Comparison of ENCODE assay signal across 17 cellular contexts in the genomic region with DNA sequence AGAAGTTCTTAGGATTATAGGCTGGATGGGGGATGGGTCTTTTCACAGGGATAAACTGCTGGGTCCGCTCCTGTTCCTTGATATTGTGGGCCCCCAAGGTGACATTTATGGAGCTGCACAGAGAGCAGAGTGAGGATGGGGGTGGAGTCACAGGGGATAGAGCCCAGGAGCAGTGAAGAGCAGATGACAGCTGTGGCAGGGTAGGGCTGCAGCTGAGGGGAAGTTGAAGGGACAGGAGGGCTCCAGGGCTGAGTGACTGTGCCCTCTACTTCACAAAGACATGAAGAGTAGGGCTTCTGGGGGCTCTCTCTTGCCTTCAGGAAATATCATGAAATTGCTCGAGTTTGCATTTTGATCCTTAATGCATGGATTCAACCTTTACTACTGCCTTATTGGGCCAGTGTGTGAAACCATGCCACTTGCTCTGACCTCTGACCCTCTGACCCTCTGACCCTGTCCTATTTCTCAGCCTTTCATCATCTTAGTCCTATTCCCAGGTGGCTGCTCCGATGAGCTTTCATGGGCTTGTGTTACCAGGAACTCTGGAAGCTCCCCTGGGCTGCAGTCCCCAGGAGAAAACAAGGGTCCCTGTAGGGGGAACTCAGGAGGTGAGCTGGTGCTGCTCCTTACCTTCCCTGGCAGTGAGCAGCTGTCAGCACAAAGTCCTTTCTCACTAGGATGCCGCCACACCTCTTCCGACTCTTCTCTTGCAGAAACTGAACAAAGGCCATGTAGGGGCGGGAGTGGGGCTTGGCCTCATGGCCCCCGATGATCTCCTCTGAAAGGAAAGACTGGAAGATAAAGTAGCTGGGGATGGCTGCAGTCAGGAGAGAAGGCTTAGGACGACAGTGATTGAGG. TPM values are rescaled to one million over a fixed set of nuclear protein-coding genes. Genes with fewer than 3 reads are reported as not detected.
DNase-seq lines count a peak whose midpoint lies in the region; ATAC-seq and TF ChIP-seq lines count a peak whose summit lies in the region.
"Had no signal": no experiment of that assay in that cellular context is flagged by ENCODE, and none has a peak within 500 bp of the region (broad histone marks: within the 10 kb centered on the region; RNA-seq: fewer than 3 reads in every experiment).

No MANE protein-coding gene starts in this region.

- peaks cover 60% of the 10 kb centered on the region for H3K4me1 Mint-ChIP-seq in activated naive CD4-positive, alpha-beta T cell treated with anti-CD3 and anti-CD28 coated beads, Interleukin-2, amount 10 ng/mL, durations not matched to agents 7 days and 5 days
- peaks cover 75% of the 10 kb centered on the region for H3K4me1 Mint-ChIP-seq in activated naive CD8-positive, alpha-beta T cell treated with anti-CD3 and anti-CD28 coated beads, Interleukin-2, amount 50 U/mL, for 24 hours
- H3K4me1 Mint-ChIP-seq in endothelial cell (ENCODE audit: unreplicated experiment): peaks cover 15% of the 10 kb centered on the region

- H3K4me3 ChIP-seq in upper lobe of right lung: no peak overlapping the region
- H3K4me3 ChIP-seq: cardiac muscle cell, MG63, thyroid gland had no signal

- H3K4me3 Mint-ChIP-seq in activated naive CD4-positive, alpha-beta T cell treated with anti-CD3 and anti-CD28 coated beads, Interleukin-2, amount 10 ng/mL, durations not matched to agents 7 days and 5 days: no peak overlapping the region
- peak overlapping the region; percentile 81 for H3K4me3 Mint-ChIP-seq in activated naive CD8-positive, alpha-beta T cell treated with anti-CD3 and anti-CD28 coated beads, Interleukin-2, amount 50 U/mL, for 24 hours
- no peak overlapping the region for H3K4me3 Mint-ChIP-seq in endothelial cell (ENCODE audit: unreplicated experiment)

- CTCF ChIA-PET in activated naive CD4-positive, alpha-beta T cell treated with anti-CD3 and anti-CD28 coated beads, Interleukin-2, amount 10 ng/mL, durations not matched to agents 7 days and 5 days (lab: Charles Lee): interaction anchor here (1.1 to 4.1 kb wide), 7 partner anchors 9 to 108 kb away, joined by 3 to 54 read pairs (median 4); a partner anchor contains a TSS

- H3K4me1 ChIP-seq in upper lobe of right lung: no peaks in the 10 kb centered on the region

- peak; percentile 13 for ATAC-seq in activated naive CD8-positive, alpha-beta T cell treated with anti-CD3 and anti-CD28 coated beads, Interleukin-2, amount 50 U/mL, for 24 hours
- no peak for ATAC-seq in upper lobe of right lung

- TF ChIP-seq CTCF in upper lobe of right lung (IDR thresholded peaks at IDR 0.05) (no peak), endothelial cell (IDR thresholded peaks at IDR 0.05; ENCODE audit: unreplicated experiment) (no peak)

- H3K27ac ChIP-seq in upper lobe of right lung: peak overlapping the region; percentile 1
- H3K27ac ChIP-seq: cardiac muscle cell, RWPE1, thyroid gland had no signal

- H3K27me3 Mint-ChIP-seq in activated naive CD4-positive, alpha-beta T cell treated with anti-CD3 and anti-CD28 coated beads, Interleukin-2, amount 10 ng/mL, durations not matched to agents 7 days and 5 days: peaks cover 9% of the 10 kb centered on the region
- H3K27me3 Mint-ChIP-seq in activated naive CD8-positive, alpha-beta T cell treated with anti-CD3 and anti-CD28 coated beads, Interleukin-2, amount 50 U/mL, for 24 hours: peaks cover 6% of the 10 kb centered on the region
- H3K27me3 Mint-ChIP-seq in endothelial cell (ENCODE audit: unreplicated experiment): peaks cover 13% of the 10 kb centered on the region

- H3K36me3 Mint-ChIP-seq in activated naive CD4-positive, alpha-beta T cell treated with anti-CD3 and anti-CD28 coated beads, Interleukin-2, amount 10 ng/mL, durations not matched to agents 7 days and 5 days: no peaks in the 10 kb centered on the region
- H3K36me3 Mint-ChIP-seq in activated naive CD8-positive, alpha-beta T cell treated with anti-CD3 and anti-CD28 coated beads, Interleukin-2, amount 50 U/mL, for 24 hours (ENCODE audit: low read depth): peaks cover 4% of the 10 kb centered on the region
- no peaks in the 10 kb centered on the region for H3K36me3 Mint-ChIP-seq in endothelial cell (ENCODE audit: low read depth, unreplicated experiment)

- DNase-seq in activated naive CD4-positive, alpha-beta T cell treated with anti-CD3 and anti-CD28 coated beads, Interleukin-2, amount 10 ng/mL, durations not matched to agents 7 days and 5 days: no peak
- DNase-seq in activated naive CD4-positive, alpha-beta T cell treated with Interleukin-2 at 50 U/mL for 16 hours: no peak
- DNase-seq in NOMO-1 treated with dmso at 0.1 percent for 144 hours (lab: John Stamatoyannopoulos, UW; ENCODE audit: unreplicated experiment) (peak; percentile 8), upper lobe of right lung (no peak), endothelial cell (ENCODE audit: low spot score) (no peak)
- no peak for DNase-seq in activated naive CD8-positive, alpha-beta T cell treated with anti-CD3 and anti-CD28 coated beads, Interleukin-2, amount 50 U/mL, for 24 hours
- DNase-seq in central memory CD4-positive, alpha-beta T cell: no peak
- no peak for DNase-seq in stimulated activated CD4-positive, alpha-beta T cell treated with anti-CD3 and anti-CD28 coated beads, Interleukin-4, amount 100 ng/mL, for 24 hours
- DNase-seq: activated CD4-positive, alpha-beta T cell treated with anti-CD3 and anti-CD28 coated beads for 48 hours; MG63; NCI-H2107; NCI-H69; thyroid gland had no signal

- intact Hi-C loops in upper lobe of right lung (cut with DNase I): no loop called here

- H3K27me3 ChIP-seq in upper lobe of right lung: no peaks in the 10 kb centered on the region
- H3K27me3 ChIP-seq: cardiac muscle cell, MG63, thyroid gland had no signal

- no peaks in the 10 kb centered on the region for H3K36me3 ChIP-seq in upper lobe of right lung
- H3K36me3 ChIP-seq: cardiac muscle cell, MG63, thyroid gland had no signal

- no peaks in the 10 kb centered on the region for H3K9me3 Mint-ChIP-seq in activated naive CD4-positive, alpha-beta T cell treated with anti-CD3 and anti-CD28 coated beads, Interleukin-2, amount 10 ng/mL, durations not matched to agents 7 days and 5 days
- peaks cover 13% of the 10 kb centered on the region for H3K9me3 Mint-ChIP-seq in activated naive CD8-positive, alpha-beta T cell treated with anti-CD3 and anti-CD28 coated beads, Interleukin-2, amount 50 U/mL, for 24 hours
- H3K9me3 Mint-ChIP-seq in endothelial cell (ENCODE audit: unreplicated experiment): no peaks in the 10 kb centered on the region

- peak overlapping the region; percentile 40 for H3K27ac Mint-ChIP-seq in activated naive CD4-positive, alpha-beta T cell treated with anti-CD3 and anti-CD28 coated beads, Interleukin-2, amount 10 ng/mL, durations not matched to agents 7 days and 5 days
- peak overlapping the region; percentile 79 for H3K27ac Mint-ChIP-seq in activated naive CD8-positive, alpha-beta T cell treated with anti-CD3 and anti-CD28 coated beads, Interleukin-2, amount 50 U/mL, for 24 hours
- no peak overlapping the region for H3K27ac Mint-ChIP-seq in endothelial cell (ENCODE audit: unreplicated experiment)

- H3K9me3 ChIP-seq in upper lobe of right lung: no peaks in the 10 kb centered on the region
- H3K9me3 ChIP-seq: MG63, thyroid gland had no signal

RNA-seq across cellular contexts. Expression of a gene that starts 1.6 kb away (rescaled TPM):
- 4.7 TPM for total RNA-seq in upper lobe of right lung
- not detected for total RNA-seq in endothelial cell (ENCODE audit: unreplicated experiment)
- total RNA-seq: cardiac muscle cell, fibroblast of villous mesenchyme, pulmonary artery endothelial cell had no signal

RNA-seq across cellular contexts. Expression of a gene that starts 26.1 kb away (rescaled TPM):
- total RNA-seq in upper lobe of right lung (8.1 TPM), endothelial cell (ENCODE audit: unreplicated experiment) (not detected)
- total RNA-seq: cardiac muscle cell, fibroblast of villous mesenchyme, pulmonary artery endothelial cell had no signal

RNA-seq across cellular contexts. Expression of a gene that starts 31.8 kb away (rescaled TPM):
- total RNA-seq in upper lobe of right lung (9.7 TPM), endothelial cell (ENCODE audit: unreplicated experiment) (not detected)
- total RNA-seq: cardiac muscle cell, fibroblast of villous mesenchyme, pulmonary artery endothelial cell had no signal

Comparison
In these comparisons a context has a peak if more than half of its experiments do, and no peak if none do; other contexts are left out.
1. RNA of a gene that starts 31.8 kb away (total RNA-seq): 9.7 TPM in upper lobe of right lung (single experiment); not detected in endothelial cell (single experiment); every median in the first group is over 10 times any median in the second.